ENCODE assay signal across 8 cellular contexts in genomic region chr5:165630211-165630866, GRCh38.
DNase-seq lines count a peak whose midpoint lies in the region; ATAC-seq and TF ChIP-seq lines count a peak whose summit lies in the region.

No MANE protein-coding gene starts in this region.

- no peak overlapping the region for H3K27ac Mint-ChIP-seq in activated CD8-positive, alpha-beta T cell treated with anti-CD3 and anti-CD28 coated beads for 36 hours

- intact Hi-C loops in activated CD8-positive, alpha-beta T cell treated with anti-CD3 and anti-CD28 coated beads for 36 hours (cut with micrococcal nuclease) = no loop called here
- intact Hi-C loops in left ventricle myocardium superior (cut with micrococcal nuclease) (no loop called here), sciatic nerve (cut with DNase I) (no loop called here)

- H3K36me3 Mint-ChIP-seq in activated CD8-positive, alpha-beta T cell treated with anti-CD3 and anti-CD28 coated beads for 36 hours (ENCODE audit: low read depth) = no peaks in the 10 kb centered on the region

- peaks cover 7% of the 10 kb centered on the region for H3K9me3 Mint-ChIP-seq in activated CD8-positive, alpha-beta T cell treated with anti-CD3 and anti-CD28 coated beads for 36 hours

- peak; percentile 32 for TF ChIP-seq CTCF in BJ (IDR thresholded peaks at IDR 0.05; ENCODE audit: insufficient read depth, low read depth, low read length)
- TF ChIP-seq CTCF in activated CD8-positive, alpha-beta T cell treated with anti-CD3 and anti-CD28 coated beads for 36 hours (IDR thresholded peaks at IDR 0.05) = peak; percentile 66

- no peaks in the 10 kb centered on the region for H3K27me3 ChIP-seq in BJ (ENCODE audit: control insufficient read depth, insufficient read depth, low read length)

- ATAC-seq in GM18519 (IDR thresholded peaks at IDR 0.05; ENCODE audit: low FRiP score, unreplicated experiment) (peak; percentile 83), HG03039 (IDR thresholded peaks at IDR 0.05; ENCODE audit: unreplicated experiment) (peak; percentile 87), left ventricle myocardium superior (peak; percentile 77), sciatic nerve (peak; percentile 81)
- no peak for ATAC-seq in activated CD8-positive, alpha-beta T cell treated with anti-CD3 and anti-CD28 coated beads for 36 hours

- DNase-seq in BJ (ENCODE audit: low read depth) (no peak), NCI-H2171 treated with DMSO at 0.1 percent for 48 hours (lab: John Stamatoyannopoulos, UW) (peak; percentile 8), left ventricle myocardium superior (no peak), sciatic nerve (ENCODE audit: low spot score) (no peak), NK-92 (lab: John Stamatoyannopoulos, UW; ENCODE audit: unreplicated experiment) (no peak)
- DNase-seq in activated CD8-positive, alpha-beta T cell treated with anti-CD3 and anti-CD28 coated beads for 36 hours = peak; percentile 13

- H3K4me3 Mint-ChIP-seq in activated CD8-positive, alpha-beta T cell treated with anti-CD3 and anti-CD28 coated beads for 36 hours = no peak overlapping the region

- POLR2A ChIA-PET in BJ (lab: Charles Lee) = no interaction called here
- POLR2A ChIA-PET in activated CD8-positive, alpha-beta T cell treated with anti-CD3 and anti-CD28 coated beads for 36 hours (lab: Charles Lee) = no interaction called here

- H3K27me3 Mint-ChIP-seq in activated CD8-positive, alpha-beta T cell treated with anti-CD3 and anti-CD28 coated beads for 36 hours = no peaks in the 10 kb centered on the region

- CTCF ChIA-PET in BJ (lab: Yijun Ruan, JAX) = interaction anchor here (1.4 kb wide), 1 partner anchor 74 kb away, joined by 3 read pairs; no protein-coding TSS in a partner anchor
- CTCF ChIA-PET in activated CD8-positive, alpha-beta T cell treated with anti-CD3 and anti-CD28 coated beads for 36 hours (lab: Charles Lee) = interaction anchor here (0.6 to 1.8 kb wide), 7 partner anchors 8 to 562 kb away, joined by 3 to 5 read pairs (median 3); no protein-coding TSS in a partner anchor

- H3K36me3 ChIP-seq in BJ (ENCODE audit: control insufficient read depth, insufficient read depth, low read length) = no peaks in the 10 kb centered on the region

- H3K4me3 ChIP-seq in BJ (ENCODE audit: low read depth, low read length) = no peak overlapping the region

- H3K4me1 Mint-ChIP-seq in activated CD8-positive, alpha-beta T cell treated with anti-CD3 and anti-CD28 coated beads for 36 hours (ENCODE audit: low read depth) = no peaks in the 10 kb centered on the region

Comparison
In these comparisons a context has a peak if more than half of its experiments do, and no peak if none do; other contexts are left out.
1. DNase-seq: peak in NCI-H2171 treated with DMSO at 0.1 percent for 48 hours (single experiment) and activated CD8-positive, alpha-beta T cell treated with anti-CD3 and anti-CD28 coated beads for 36 hours (single experiment); none in BJ (single experiment), left ventricle myocardium superior (single experiment), sciatic nerve (single experiment) and NK-92 (single experiment).